In the genomic region with DNA sequence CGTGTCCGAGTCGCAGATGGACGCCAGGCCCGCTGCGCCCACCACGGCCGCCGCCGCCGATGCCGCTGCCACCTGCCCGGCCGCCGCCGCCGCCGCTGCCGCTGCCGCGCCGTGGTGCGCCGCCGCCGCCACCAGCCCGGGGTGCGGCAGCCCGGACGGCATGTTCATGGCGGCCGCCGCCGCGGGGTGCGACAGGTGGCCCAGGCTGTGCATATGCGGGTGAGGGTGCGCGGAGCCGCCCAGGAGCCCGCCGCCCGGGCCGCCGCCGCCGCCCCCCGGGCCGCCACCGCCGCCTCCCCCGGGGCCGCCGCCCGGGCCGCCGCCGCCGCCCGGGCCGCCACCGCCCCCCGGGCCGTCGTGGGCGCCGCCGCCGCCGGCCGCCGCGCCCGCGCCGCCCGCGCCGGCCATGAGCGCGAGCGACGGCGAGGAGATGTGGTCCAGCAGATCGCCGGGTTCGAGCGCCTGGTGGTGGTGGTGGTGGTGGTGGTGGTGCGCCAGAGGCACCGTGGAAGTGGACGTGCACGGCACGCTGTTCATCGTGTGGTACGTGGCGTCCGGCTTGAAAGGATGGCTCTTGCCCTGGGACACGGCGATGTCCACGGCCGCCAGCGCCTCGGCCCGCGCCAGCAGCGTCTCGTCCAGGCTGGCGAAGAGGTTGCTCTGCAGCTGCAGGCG, we compare ENCODE assay signal across 9 cellular contexts. TPM values are rescaled to one million over a fixed set of nuclear protein-coding genes. Genes with fewer than 3 reads are reported as not detected.
A peak's percentile ranks its signal among the peaks of the same experiment; 100 is the strongest.
DNase-seq lines count a peak whose midpoint lies in the region; ATAC-seq, FAIRE-seq and TF ChIP-seq lines count a peak whose summit lies in the region.
"Had no signal": no experiment of that assay in that cellular context is flagged by ENCODE, and none has a peak within 500 bp of the region (broad histone marks: within the 10 kb centered on the region; RNA-seq: fewer than 3 reads in every experiment).

No MANE protein-coding gene starts in this region.

- peaks cover 45% of the 10 kb centered on the region for H3K4me1 Mint-ChIP-seq in activated B cell treated with CpG ODN at 0.5 μM for 24 hours
- H3K4me1 Mint-ChIP-seq in type B pancreatic cell (ENCODE audit: unreplicated experiment) = peaks cover 18% of the 10 kb centered on the region

- no peak for ATAC-seq in left cardiac atrium
- no peak for ATAC-seq in activated B cell treated with CpG ODN at 0.5 μM for 24 hours (ENCODE audit: low read depth)

- TF ChIP-seq EP300 in transverse colon (IDR thresholded peaks at IDR 0.05; ENCODE audit: low read depth) = no peak

- in situ Hi-C loops in transverse colon (cut with MboI; ENCODE audit: low pct_ligation_motif_present in 1 of 4, low pct_unique_long_range_greater_than_20kb in 1 of 4, low sequenced_read_pairs in 3 of 4) = no loop called here

- H3K9me3 Mint-ChIP-seq in activated B cell treated with CpG ODN at 0.5 μM for 24 hours = peaks cover 3% of the 10 kb centered on the region
- H3K9me3 Mint-ChIP-seq in type B pancreatic cell = no peaks in the 10 kb centered on the region

- H3K9me3 ChIP-seq in left ventricle myocardium inferior (replicated peaks) (no peaks in the 10 kb centered on the region), kidney (ENCODE audit: control insufficient read depth in 1 of 2, low read length in 2 of 2) (no peaks in the 10 kb centered on the region), transverse colon (no peaks in the 10 kb centered on the region)

- H3K27me3 Mint-ChIP-seq in activated B cell treated with CpG ODN at 0.5 μM for 24 hours (peaks cover 69% of the 10 kb centered on the region), type B pancreatic cell (peaks cover 91% of the 10 kb centered on the region)

- CTCF ChIA-PET in activated B cell treated with CpG ODN at 0.5 μM for 24 hours (lab: Charles Lee) = no interaction called here

- peaks cover 97% of the 10 kb centered on the region for H3K27me3 ChIP-seq in left ventricle myocardium inferior (ENCODE audit: low read depth)
- peaks cover 96% of the 10 kb centered on the region for H3K27me3 ChIP-seq in transverse colon

- H3K4me3 Mint-ChIP-seq in activated B cell treated with CpG ODN at 0.5 μM for 24 hours (peak overlapping the region; percentile 76), type B pancreatic cell (peak overlapping the region; percentile 83)

- H3K36me3 Mint-ChIP-seq in activated B cell treated with CpG ODN at 0.5 μM for 24 hours (ENCODE audit: low read depth) (no peaks in the 10 kb centered on the region), type B pancreatic cell (no peaks in the 10 kb centered on the region)

- 2 to 4% methylated on average over 17 to 46 of the region's 109 CpGs for WGBS in lower leg skin, 2 donors
- WGBS in transverse colon (ENCODE audit: low coverage in 1 of 2), 2 donors = 2 to 10% methylated on average over 4 to 46 of the region's 109 CpGs

- DNase-seq in left ventricle myocardium inferior (no peak), left cardiac atrium (no peak), activated B cell treated with CpG ODN at 0.5 μM for 24 hours (no peak), kidney (peak; percentile 59), type B pancreatic cell (ENCODE audit: extremely low spot score, unreplicated experiment) (no peak), lower leg skin (ENCODE audit: low spot score in 2 of 2) (no peak), transverse colon (no peak), midbrain (lab: John Stamatoyannopoulos, UW) (no peak)

- POLR2A ChIA-PET in activated B cell treated with CpG ODN at 0.5 μM for 24 hours (lab: Charles Lee) = no interaction called here

- H3K36me3 ChIP-seq in left ventricle myocardium inferior (no peaks in the 10 kb centered on the region), kidney (ENCODE audit: control insufficient read depth in 1 of 2, insufficient read depth in 2 of 2, low read length in 2 of 2) (no peaks in the 10 kb centered on the region), transverse colon (no peaks in the 10 kb centered on the region)

- TF ChIP-seq CTCF in left ventricle myocardium inferior (IDR thresholded peaks at IDR 0.05; ENCODE audit: borderline replicate concordance) = no peak
- no peak for TF ChIP-seq CTCF in activated B cell treated with CpG ODN at 0.5 μM for 24 hours (IDR thresholded peaks at IDR 0.05)
- TF ChIP-seq CTCF in kidney (IDR thresholded peaks at IDR 0.05; ENCODE audit: borderline replicate concordance, extremely low read depth, insufficient read depth) = no peak
- no peak for TF ChIP-seq CTCF in type B pancreatic cell (conservative IDR thresholded peaks at IDR 0.05)
- no peak for TF ChIP-seq CTCF in lower leg skin (IDR thresholded peaks at IDR 0.05)
- no peak for TF ChIP-seq CTCF in transverse colon (IDR thresholded peaks at IDR 0.05)

- TF ChIP-seq POLR2A in lower leg skin (IDR thresholded peaks at IDR 0.05) = no peak
- no peak for TF ChIP-seq POLR2A in transverse colon (IDR thresholded peaks at IDR 0.05)

- H3K4me3 ChIP-seq in left ventricle myocardium inferior = peak overlapping the region; percentile 56
- H3K4me3 ChIP-seq in kidney (ENCODE audit: low read length in 2 of 2) = no peak overlapping the region
- H3K4me3 ChIP-seq in lower leg skin (ENCODE audit: low read depth, poor library complexity, severe bottlenecking) = no peak overlapping the region
- peak overlapping the region in 1 of 4 donors; percentile 44 for H3K4me3 ChIP-seq in transverse colon

- H3K4me1 ChIP-seq in left ventricle myocardium inferior (peaks cover 32% of the 10 kb centered on the region), kidney (ENCODE audit: control insufficient read depth in 1 of 2, insufficient read depth in 1 of 2, low read depth in 1 of 2, low read length in 2 of 2) (peaks cover 0 to 14% of the 10 kb centered on the region in 2 donors), transverse colon (peaks cover 11 to 26% (median 25%) of the 10 kb centered on the region in 4 donors)

- H3K27ac Mint-ChIP-seq in activated B cell treated with CpG ODN at 0.5 μM for 24 hours (peak overlapping the region; percentile 71), type B pancreatic cell (peak overlapping the region; percentile 44)

- FAIRE-seq in kidney (lab: Jason Lieb, UNC) = no peak

- no peak overlapping the region for H3K9ac ChIP-seq in kidney (ENCODE audit: low read length in 2 of 2)

- no peak overlapping the region for H3K27ac ChIP-seq in left ventricle myocardium inferior (replicated peaks)
- H3K27ac ChIP-seq in kidney (ENCODE audit: low read depth in 2 of 2, low read length in 2 of 2) = no peak overlapping the region
- no peak overlapping the region for H3K27ac ChIP-seq in transverse colon

- intact Hi-C loops in left ventricle myocardium inferior (cut with micrococcal nuclease) (no loop called here), left cardiac atrium (cut with DNase I) (no loop called here), activated B cell treated with CpG ODN at 0.5 μM for 24 hours (cut with micrococcal nuclease) (loop anchor here (2.0 to 10.0 kb wide), 4 partner anchors 57 to 1717 kb away; partner anchors contain the start of genes KCTD12, NDFIP2 and OBI1), kidney (cut with DNase I) (no loop called here), lower leg skin (cut with DNase I; ENCODE audit: low total_unique reads) (no loop called here), transverse colon (cut with DNase I; ENCODE audit: low total_unique reads) (no loop called here)

RNA-seq across cellular contexts. Expression of gene POU4F1, which starts 1.3 kb away (rescaled TPM):
- not detected for total RNA-seq in left ventricle myocardium inferior
- total RNA-seq in left cardiac atrium = not detected
- 0.04 and 0.07 TPM in 2 replicates for total RNA-seq in activated B cell treated with CpG ODN at 0.5 μM for 24 hours
- total RNA-seq in kidney = not detected
- not detected for polyA plus RNA-seq in kidney (ENCODE audit: insufficient read depth, low read depth, low replicate concordance)
- total RNA-seq in type B pancreatic cell (ENCODE audit: low replicate concordance) = 0.93 and 5.4 TPM in 2 replicates
- under 1 TPM in 2 of 4 donors, not detected in 2; 0.10 to 0.13 TPM for total RNA-seq in lower leg skin
- not detected for total RNA-seq in transverse colon
- total RNA-seq: omental fat pad had no signal

RNA-seq across cellular contexts. Expression of gene OBI1, which starts 56.9 kb away (rescaled TPM):
- total RNA-seq in left ventricle myocardium inferior (10.0 TPM), left cardiac atrium (1 to 10 TPM; 8.4 to 8.9 TPM), activated B cell treated with CpG ODN at 0.5 μM for 24 hours (16.2 and 19.1 TPM in 2 replicates), kidney (9.9 TPM), type B pancreatic cell (ENCODE audit: low replicate concordance) (14.3 and 18.7 TPM in 2 replicates), lower leg skin (10 to 100 TPM in 2 of 4 donors, 1 to 10 TPM in 2; 6.1 to 10.7 (median 8.7) TPM), transverse colon (1 to 10 TPM; 2.0 to 7.9 (median 4.2) TPM)
- polyA plus RNA-seq in kidney (ENCODE audit: insufficient read depth, low read depth, low replicate concordance) = 4.0 TPM
